1 cellular context compared by ENCODE assay signal in the genomic region with DNA sequence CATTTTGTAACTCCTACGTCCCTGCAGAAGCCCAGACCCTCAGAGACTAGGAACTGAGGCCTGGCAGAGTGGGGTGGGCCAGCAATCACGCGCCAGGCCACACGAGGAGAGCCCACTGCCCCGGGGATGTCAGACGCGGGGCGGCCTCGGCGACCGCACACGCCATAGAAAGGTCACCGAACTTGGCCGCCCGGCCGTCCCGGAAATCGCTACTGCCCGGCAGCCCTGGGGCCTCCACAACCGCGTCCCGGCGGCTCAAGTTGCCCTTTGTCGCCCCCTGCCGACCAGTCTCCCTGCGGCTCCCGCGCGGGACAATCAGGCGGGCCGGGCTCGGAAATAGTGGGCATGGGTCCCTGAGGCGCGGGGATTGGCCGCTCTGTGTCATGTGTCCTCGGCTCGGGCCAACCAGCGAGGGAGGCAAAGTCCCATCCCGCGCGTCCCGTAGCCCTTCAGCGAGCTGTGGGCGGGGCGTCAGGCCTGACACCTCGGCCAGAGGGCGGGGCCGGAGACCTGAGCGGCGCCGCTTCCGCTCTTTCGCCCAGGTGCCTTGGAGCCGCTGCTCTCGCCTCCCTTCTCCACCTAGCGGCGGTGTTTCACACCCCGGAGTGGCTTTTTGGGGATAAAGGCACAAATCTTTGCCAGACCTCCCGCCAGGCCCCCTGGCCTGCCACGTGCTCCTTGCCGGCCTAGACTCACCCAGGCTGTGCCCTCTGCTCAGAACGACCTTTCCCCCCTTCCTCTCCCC.
TF ChIP-seq lines count a peak whose summit lies in the region.

No MANE protein-coding gene starts in this region.

TF ChIP-seq in IMR-90, 13 proteins besides CTCF, POLR2A, EP300 and RAD21 (continued from another document):
- no peak for TF ChIP-seq NFE2L2 (IDR thresholded peaks at IDR 0.05; ENCODE audit: low read depth, low read length)
- TF ChIP-seq MAZ (IDR thresholded peaks at IDR 0.05; ENCODE audit: borderline replicate concordance, low read depth, low read length), result peak; percentile 65; the same call in 1 of the 2 replicates
- peak; percentile 72 for TF ChIP-seq SMC3 (IDR thresholded peaks at IDR 0.05; ENCODE audit: low read depth, low read length)
- TF ChIP-seq, protein P1, sequence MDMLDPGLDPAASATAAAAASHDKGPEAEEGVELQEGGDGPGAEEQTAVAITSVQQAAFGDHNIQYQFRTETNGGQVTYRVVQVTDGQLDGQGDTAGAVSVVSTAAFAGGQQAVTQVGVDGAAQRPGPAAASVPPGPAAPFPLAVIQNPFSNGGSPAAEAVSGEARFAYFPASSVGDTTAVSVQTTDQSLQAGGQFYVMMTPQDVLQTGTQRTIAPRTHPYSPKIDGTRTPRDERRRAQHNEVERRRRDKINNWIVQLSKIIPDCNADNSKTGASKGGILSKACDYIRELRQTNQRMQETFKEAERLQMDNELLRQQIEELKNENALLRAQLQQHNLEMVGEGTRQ (IDR thresholded peaks at IDR 0.05; ENCODE audit: low read depth, low read length), result peak; percentile 96
- TF ChIP-seq MAFK (IDR thresholded peaks at IDR 0.05; ENCODE audit: low read depth, low read length), result no peak
- TF ChIP-seq, protein P2, sequence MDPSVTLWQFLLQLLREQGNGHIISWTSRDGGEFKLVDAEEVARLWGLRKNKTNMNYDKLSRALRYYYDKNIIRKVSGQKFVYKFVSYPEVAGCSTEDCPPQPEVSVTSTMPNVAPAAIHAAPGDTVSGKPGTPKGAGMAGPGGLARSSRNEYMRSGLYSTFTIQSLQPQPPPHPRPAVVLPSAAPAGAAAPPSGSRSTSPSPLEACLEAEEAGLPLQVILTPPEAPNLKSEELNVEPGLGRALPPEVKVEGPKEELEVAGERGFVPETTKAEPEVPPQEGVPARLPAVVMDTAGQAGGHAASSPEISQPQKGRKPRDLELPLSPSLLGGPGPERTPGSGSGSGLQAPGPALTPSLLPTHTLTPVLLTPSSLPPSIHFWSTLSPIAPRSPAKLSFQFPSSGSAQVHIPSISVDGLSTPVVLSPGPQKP (IDR thresholded peaks at IDR 0.05; ENCODE audit: borderline replicate concordance, low read depth, low read length), result no peak
